In the genomic region with DNA sequence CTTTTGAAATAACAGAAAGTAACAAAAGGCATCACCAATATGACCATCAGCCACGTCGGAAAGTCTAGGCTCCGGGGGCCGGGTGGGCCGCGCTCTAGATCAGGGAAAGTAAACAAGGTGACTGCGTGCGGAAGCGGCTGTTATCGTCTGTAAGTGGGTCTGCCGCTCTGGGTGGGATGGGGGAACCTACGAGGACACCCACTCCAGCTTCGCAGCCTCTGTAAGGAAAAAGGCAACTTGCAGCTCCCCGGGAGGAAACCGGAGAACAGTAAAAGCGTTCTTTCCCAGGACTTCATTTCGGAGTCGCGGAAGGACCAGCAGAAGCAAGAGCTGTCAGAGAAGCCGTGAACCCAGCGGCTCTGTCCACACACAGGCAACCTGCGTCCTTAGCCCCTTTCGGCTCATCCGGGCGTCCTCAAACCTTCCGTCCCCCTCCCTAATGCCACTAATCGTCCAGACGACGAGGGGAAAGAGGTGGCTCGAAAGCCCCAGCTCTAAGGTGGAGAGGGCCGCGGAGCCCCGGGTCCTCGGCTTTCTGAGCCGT, we compare ENCODE assay signal across 1 cellular context.
TF ChIP-seq lines count a peak whose summit lies in the region.

No MANE protein-coding gene starts in this region.

TF ChIP-seq in HEK293, 187 proteins besides CTCF, POLR2A, EP300 and RAD21 (continued from another document):
- TF ChIP-seq, protein P1, sequence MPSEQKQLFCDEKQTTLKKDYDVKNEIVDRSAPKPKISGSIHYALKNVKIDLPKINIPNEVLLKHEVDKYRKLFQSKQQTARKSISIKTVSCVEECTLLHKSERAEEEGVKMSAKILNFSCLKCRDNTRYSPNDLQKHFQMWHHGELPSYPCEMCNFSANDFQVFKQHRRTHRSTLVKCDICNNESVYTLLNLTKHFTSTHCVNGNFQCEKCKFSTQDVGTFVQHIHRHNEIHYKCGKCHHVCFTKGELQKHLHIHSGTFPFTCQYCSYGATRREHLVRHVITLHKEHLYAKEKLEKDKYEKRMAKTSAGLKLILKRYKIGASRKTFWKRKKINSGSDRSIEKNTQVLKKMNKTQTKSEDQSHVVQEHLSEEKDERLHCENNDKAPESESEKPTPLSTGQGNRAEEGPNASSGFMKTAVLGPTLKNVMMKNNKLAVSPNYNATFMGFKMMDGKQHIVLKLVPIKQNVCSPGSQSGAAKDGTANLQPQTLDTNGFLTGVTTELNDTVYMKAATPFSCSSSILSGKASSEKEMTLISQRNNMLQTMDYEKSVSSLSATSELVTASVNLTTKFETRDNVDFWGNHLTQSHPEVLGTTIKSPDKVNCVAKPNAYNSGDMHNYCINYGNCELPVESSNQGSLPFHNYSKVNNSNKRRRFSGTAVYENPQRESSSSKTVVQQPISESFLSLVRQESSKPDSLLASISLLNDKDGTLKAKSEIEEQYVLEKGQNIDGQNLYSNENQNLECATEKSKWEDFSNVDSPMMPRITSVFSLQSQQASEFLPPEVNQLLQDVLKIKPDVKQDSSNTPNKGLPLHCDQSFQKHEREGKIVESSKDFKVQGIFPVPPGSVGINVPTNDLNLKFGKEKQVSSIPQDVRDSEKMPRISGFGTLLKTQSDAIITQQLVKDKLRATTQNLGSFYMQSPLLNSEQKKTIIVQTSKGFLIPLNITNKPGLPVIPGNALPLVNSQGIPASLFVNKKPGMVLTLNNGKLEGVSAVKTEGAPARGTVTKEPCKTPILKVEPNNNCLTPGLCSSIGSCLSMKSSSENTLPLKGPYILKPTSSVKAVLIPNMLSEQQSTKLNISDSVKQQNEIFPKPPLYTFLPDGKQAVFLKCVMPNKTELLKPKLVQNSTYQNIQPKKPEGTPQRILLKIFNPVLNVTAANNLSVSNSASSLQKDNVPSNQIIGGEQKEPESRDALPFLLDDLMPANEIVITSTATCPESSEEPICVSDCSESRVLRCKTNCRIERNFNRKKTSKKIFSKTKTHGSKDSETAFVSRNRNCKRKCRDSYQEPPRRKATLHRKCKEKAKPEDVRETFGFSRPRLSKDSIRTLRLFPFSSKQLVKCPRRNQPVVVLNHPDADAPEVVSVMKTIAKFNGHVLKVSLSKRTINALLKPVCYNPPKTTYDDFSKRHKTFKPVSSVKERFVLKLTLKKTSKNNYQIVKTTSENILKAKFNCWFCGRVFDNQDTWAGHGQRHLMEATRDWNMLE (tag by site-specific recombination; conservative IDR thresholded peaks at IDR 0.05; ENCODE audit: low read depth), result no peak
- TF ChIP-seq, protein P2, sequence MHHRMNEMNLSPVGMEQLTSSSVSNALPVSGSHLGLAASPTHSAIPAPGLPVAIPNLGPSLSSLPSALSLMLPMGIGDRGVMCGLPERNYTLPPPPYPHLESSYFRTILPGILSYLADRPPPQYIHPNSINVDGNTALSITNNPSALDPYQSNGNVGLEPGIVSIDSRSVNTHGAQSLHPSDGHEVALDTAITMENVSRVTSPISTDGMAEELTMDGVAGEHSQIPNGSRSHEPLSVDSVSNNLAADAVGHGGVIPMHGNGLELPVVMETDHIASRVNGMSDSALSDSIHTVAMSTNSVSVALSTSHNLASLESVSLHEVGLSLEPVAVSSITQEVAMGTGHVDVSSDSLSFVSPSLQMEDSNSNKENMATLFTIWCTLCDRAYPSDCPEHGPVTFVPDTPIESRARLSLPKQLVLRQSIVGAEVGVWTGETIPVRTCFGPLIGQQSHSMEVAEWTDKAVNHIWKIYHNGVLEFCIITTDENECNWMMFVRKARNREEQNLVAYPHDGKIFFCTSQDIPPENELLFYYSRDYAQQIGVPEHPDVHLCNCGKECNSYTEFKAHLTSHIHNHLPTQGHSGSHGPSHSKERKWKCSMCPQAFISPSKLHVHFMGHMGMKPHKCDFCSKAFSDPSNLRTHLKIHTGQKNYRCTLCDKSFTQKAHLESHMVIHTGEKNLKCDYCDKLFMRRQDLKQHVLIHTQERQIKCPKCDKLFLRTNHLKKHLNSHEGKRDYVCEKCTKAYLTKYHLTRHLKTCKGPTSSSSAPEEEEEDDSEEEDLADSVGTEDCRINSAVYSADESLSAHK (tag by site-specific recombination; IDR thresholded peaks at IDR 0.05), result no peak
- no peak for TF ChIP-seq ZNF292 (tag by site-specific recombination; IDR thresholded peaks at IDR 0.05; ENCODE audit: borderline replicate concordance, low read depth)
- no peak for TF ChIP-seq ZNF626 (tag by site-specific recombination; IDR thresholded peaks at IDR 0.05)
- peak; percentile 37; the same call in 1 of the 2 replicates for TF ChIP-seq ZNF341 (tag by site-specific recombination; IDR thresholded peaks at IDR 0.05; ENCODE audit: low read depth)
- TF ChIP-seq, protein P3, sequence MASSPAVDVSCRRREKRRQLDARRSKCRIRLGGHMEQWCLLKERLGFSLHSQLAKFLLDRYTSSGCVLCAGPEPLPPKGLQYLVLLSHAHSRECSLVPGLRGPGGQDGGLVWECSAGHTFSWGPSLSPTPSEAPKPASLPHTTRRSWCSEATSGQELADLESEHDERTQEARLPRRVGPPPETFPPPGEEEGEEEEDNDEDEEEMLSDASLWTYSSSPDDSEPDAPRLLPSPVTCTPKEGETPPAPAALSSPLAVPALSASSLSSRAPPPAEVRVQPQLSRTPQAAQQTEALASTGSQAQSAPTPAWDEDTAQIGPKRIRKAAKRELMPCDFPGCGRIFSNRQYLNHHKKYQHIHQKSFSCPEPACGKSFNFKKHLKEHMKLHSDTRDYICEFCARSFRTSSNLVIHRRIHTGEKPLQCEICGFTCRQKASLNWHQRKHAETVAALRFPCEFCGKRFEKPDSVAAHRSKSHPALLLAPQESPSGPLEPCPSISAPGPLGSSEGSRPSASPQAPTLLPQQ (tag by site-specific recombination; IDR thresholded peaks at IDR 0.05), result no peak
- TF ChIP-seq, protein P4, sequence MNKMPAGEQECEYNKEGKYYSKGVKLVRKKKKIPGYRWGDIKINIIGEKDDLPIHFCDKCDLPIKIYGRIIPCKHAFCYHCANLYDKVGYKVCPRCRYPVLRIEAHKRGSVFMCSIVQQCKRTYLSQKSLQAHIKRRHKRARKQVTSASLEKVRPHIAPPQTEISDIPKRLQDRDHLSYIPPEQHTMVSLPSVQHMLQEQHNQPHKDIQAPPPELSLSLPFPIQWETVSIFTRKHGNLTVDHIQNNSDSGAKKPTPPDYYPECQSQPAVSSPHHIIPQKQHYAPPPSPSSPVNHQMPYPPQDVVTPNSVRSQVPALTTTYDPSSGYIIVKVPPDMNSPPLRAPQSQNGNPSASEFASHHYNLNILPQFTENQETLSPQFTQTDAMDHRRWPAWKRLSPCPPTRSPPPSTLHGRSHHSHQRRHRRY (tag by site-specific recombination; IDR thresholded peaks at IDR 0.05), result no peak
- TF ChIP-seq, protein P5, sequence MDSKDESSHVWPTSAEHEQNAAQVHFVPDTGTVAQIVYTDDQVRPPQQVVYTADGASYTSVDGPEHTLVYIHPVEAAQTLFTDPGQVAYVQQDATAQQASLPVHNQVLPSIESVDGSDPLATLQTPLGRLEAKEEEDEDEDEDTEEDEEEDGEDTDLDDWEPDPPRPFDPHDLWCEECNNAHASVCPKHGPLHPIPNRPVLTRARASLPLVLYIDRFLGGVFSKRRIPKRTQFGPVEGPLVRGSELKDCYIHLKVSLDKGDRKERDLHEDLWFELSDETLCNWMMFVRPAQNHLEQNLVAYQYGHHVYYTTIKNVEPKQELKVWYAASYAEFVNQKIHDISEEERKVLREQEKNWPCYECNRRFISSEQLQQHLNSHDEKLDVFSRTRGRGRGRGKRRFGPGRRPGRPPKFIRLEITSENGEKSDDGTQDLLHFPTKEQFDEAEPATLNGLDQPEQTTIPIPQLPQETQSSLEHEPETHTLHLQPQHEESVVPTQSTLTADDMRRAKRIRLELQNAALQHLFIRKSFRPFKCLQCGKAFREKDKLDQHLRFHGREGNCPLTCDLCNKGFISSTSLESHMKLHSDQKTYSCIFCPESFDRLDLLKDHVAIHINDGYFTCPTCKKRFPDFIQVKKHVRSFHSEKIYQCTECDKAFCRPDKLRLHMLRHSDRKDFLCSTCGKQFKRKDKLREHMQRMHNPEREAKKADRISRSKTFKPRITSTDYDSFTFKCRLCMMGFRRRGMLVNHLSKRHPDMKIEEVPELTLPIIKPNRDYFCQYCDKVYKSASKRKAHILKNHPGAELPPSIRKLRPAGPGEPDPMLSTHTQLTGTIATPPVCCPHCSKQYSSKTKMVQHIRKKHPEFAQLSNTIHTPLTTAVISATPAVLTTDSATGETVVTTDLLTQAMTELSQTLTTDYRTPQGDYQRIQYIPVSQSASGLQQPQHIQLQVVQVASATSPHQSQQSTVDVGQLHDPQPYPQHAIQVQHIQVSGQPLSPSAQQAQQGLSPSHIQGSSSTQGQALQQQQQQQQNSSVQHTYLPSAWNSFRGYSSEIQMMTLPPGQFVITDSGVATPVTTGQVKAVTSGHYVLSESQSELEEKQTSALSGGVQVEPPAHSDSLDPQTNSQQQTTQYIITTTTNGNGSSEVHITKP (tag by site-specific recombination; IDR thresholded peaks at IDR 0.05), result peak; percentile 35; the same call in 1 of the 2 replicates
- TF ChIP-seq ZFP37 (tag by site-specific recombination; IDR thresholded peaks at IDR 0.05), result no peak
- TF ChIP-seq ZNF354C (tag by site-specific recombination; IDR thresholded peaks at IDR 0.05; ENCODE audit: borderline replicate concordance, low read depth), result no peak
- TF ChIP-seq ZNF16 (tag by site-specific recombination; IDR thresholded peaks at IDR 0.05; ENCODE audit: low read depth), result no peak
- peak; percentile 41 for TF ChIP-seq EGR2 (tag by site-specific recombination; IDR thresholded peaks at IDR 0.05; ENCODE audit: low read depth)
- no peak for TF ChIP-seq ZXDB (tag by site-specific recombination; IDR thresholded peaks at IDR 0.05)
- TF ChIP-seq YY1 (tag by site-specific recombination; IDR thresholded peaks at IDR 0.05), result no peak
- TF ChIP-seq, protein P6, sequence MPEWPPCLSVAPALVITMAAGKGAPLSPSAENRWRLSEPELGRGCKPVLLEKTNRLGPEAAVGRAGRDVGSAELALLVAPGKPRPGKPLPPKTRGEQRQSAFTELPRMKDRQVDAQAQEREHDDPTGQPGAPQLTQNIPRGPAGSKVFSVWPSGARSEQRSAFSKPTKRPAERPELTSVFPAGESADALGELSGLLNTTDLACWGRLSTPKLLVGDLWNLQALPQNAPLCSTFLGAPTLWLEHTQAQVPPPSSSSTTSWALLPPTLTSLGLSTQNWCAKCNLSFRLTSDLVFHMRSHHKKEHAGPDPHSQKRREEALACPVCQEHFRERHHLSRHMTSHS (tag by site-specific recombination; IDR thresholded peaks at IDR 0.05), result no peak
